Comparison of ENCODE assay signal across 15 cellular contexts in the genomic region with DNA sequence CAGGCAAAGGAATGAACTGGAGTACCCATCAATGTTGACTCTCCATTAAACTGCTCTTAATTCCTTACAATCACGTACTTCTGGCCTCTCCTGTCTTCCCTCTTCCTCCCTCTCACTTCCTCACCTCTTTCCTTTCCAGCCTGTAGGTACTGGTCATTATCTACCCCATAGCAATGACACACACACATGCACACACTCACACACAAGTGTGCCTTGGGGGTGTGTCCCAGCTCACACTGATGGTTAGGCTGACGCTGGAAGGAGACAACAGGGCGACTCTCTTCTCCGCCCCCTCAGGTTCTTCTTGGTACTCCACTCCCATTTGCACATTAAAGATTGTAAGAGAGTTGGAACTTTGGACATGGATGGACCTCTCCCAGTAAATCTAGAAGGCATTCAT. TPM values are rescaled to one million over a fixed set of nuclear protein-coding genes. Genes with fewer than 3 reads are reported as not detected.
DNase-seq lines count a peak whose midpoint lies in the region; ATAC-seq, FAIRE-seq and TF ChIP-seq lines count a peak whose summit lies in the region.
"Had no signal": no experiment of that assay in that cellular context is flagged by ENCODE, and none has a peak within 500 bp of the region (broad histone marks: within the 10 kb centered on the region; RNA-seq: fewer than 3 reads in every experiment).

No MANE protein-coding gene starts in this region.

- H3K27ac ChIP-seq in GM12878 (ENCODE audit: control insufficient read depth, insufficient read depth) (no peak overlapping the region), iPS DF 6.9 (ENCODE audit: low read length) (peak overlapping the region; percentile 66), transverse colon (no peak overlapping the region)
- H3K27ac ChIP-seq: GM23248, skin epidermis had no signal

- no TSS peak for BruUV-seq in GM12878 (replicated peaks; lab: Mats Ljungman, UMichigan)

- no peaks in the 10 kb centered on the region for H4K20me1 ChIP-seq in GM12878 (ENCODE audit: control insufficient read depth, insufficient read depth)

- ATAC-seq in GM12878, result peak; percentile 71
- ATAC-seq in GM18861 (IDR thresholded peaks at IDR 0.05; ENCODE audit: unreplicated experiment), result no peak

- SMC1A ChIA-PET in GM12878 (lab: Charles Lee; ENCODE audit: uncharacterized antibody, unreplicated experiment), result interaction anchor here (1.1 to 6.4 kb wide), 3 partner anchors 14 to 160 kb away, joined by 3 to 54 read pairs (median 4); no protein-coding TSS in a partner anchor

- TF ChIP-seq CTCF in GM12878 (IDR thresholded peaks at IDR 0.05 in 2 of 3, conservative IDR thresholded peaks at IDR 0.05 in 1 of 3; ENCODE audit: control insufficient read depth in 2 of 3, extremely low read depth in 1 of 3, insufficient read depth in 1 of 3, low read depth in 3 of 3, low read length in 3 of 3) (0 out of 6 replicates have a peak, but pooled peaks of 1 of the 3 experiments have one; percentile 16), transverse colon (IDR thresholded peaks at IDR 0.05) (peak in 3 of 5 experiments; percentile 11 to 46 (median 22))

- H3K79me2 ChIP-seq in GM12878 (ENCODE audit: control insufficient read depth, insufficient read depth, low read length), result no peaks in the 10 kb centered on the region

- no peaks in the 10 kb centered on the region for H3K4me1 ChIP-seq in GM12878 (ENCODE audit: control insufficient read depth, insufficient read depth, low read length)
- H3K4me1 ChIP-seq in iPS DF 6.9 (ENCODE audit: control insufficient read depth, insufficient read depth, low read length), result peaks cover 7% of the 10 kb centered on the region
- peaks cover 0 to 8% (median 3%) of the 10 kb centered on the region in 4 donors for H3K4me1 ChIP-seq in transverse colon

- CTCF ChIA-PET in GM12878 (lab: Yijun Ruan, JAX), result interaction anchor here (1.6 to 5.0 kb wide), 2 partner anchors 70 to 126 kb away, joined by 3 to 57 read pairs; no protein-coding TSS in a partner anchor

- POLR2A ChIA-PET in GM12878 (lab: Charles Lee), result no interaction called here

- peak; percentile 27 for DNase-seq in activated effector memory CD4-positive, alpha-beta T cell treated with anti-CD3 and anti-CD28 coated beads, Interleukin-2, amount 50 U/mL, for 16 hours
- DNase-seq in activated effector memory CD4-positive, alpha-beta T cell treated with Interleukin-2 at 50 U/mL for 16 hours, result no peak
- no peak for DNase-seq in GM12878 (ENCODE audit: low read depth, low spot score)
- no peak for DNase-seq in iPS DF 6.9 (ENCODE audit: low read depth, low spot score)
- no peak for DNase-seq in transverse colon
- no peak for DNase-seq in T-helper 2 cell
- no peak for DNase-seq in SKM-1 (lab: John Stamatoyannopoulos, UW; ENCODE audit: unreplicated experiment)
- DNase-seq: activated CD4-positive, alpha-beta T cell treated with anti-CD3 and anti-CD28 coated beads, Interleukin-2, amount 10 ng/mL, durations not matched to agents 24 days and 14 days; Calu3; GM23248; IMR-90; NCI-H526 treated with DMSO at 0.1 percent for 48 hours; RPMI8226 had no signal

- H3K9me3 ChIP-seq in GM12878 (replicated peaks; ENCODE audit: control insufficient read depth, insufficient read depth, low read length), result no peaks in the 10 kb centered on the region; the same call in 2 of the 3 replicates
- no peaks in the 10 kb centered on the region for H3K9me3 ChIP-seq in iPS DF 6.9 (ENCODE audit: control insufficient read depth, insufficient read depth, low read length)
- H3K9me3 ChIP-seq in transverse colon, result no peaks in the 10 kb centered on the region

- H3K27me3 ChIP-seq in GM12878 (replicated peaks in 1 of 2; ENCODE audit: control insufficient read depth in 2 of 2, insufficient read depth in 2 of 2, low read length in 1 of 2) (peaks cover 0 to 5% of the 10 kb centered on the region in 2 experiments; a peak in 1 of 4 replicates), iPS DF 6.9 (ENCODE audit: control insufficient read depth, insufficient read depth, low read length) (no peaks in the 10 kb centered on the region), transverse colon (no peaks in the 10 kb centered on the region)

- H3K4me2 ChIP-seq in GM12878 (ENCODE audit: control insufficient read depth, insufficient read depth), result no peak overlapping the region

- intact Hi-C loops in GM12878 (cut with micrococcal nuclease; ENCODE audit: unreplicated experiment) (loop anchor here (5.0 kb wide), 1 partner anchor 125 kb away; no protein-coding TSS in a partner anchor), transverse colon (cut with DNase I; ENCODE audit: low total_unique reads) (no loop called here)

- in situ Hi-C loops in GM12878 (cut with MboI), result loop anchor here (10.0 kb wide), 1 partner anchor 72 kb away; the partner anchor contains the start of gene SERPINB1
- in situ Hi-C loops in transverse colon (cut with MboI; ENCODE audit: low pct_ligation_motif_present in 1 of 4, low pct_unique_long_range_greater_than_20kb in 1 of 4, low sequenced_read_pairs in 3 of 4), result no loop called here

- H2AFZ ChIP-seq in GM12878 (ENCODE audit: control insufficient read depth, low read depth, low read length), result no peak overlapping the region
- H2AFZ ChIP-seq: GM23248 had no signal

- H3K4me3 ChIP-seq in GM12878 (no peak overlapping the region), iPS DF 6.9 (ENCODE audit: low read length) (no peak overlapping the region), transverse colon (no peak overlapping the region)
- H3K4me3 ChIP-seq: GM23248, skin epidermis had no signal

- no peaks in the 10 kb centered on the region for H3K36me3 ChIP-seq in GM12878 (ENCODE audit: control insufficient read depth in 2 of 2, insufficient read depth in 2 of 2, low read length in 1 of 2)
- no peaks in the 10 kb centered on the region for H3K36me3 ChIP-seq in iPS DF 6.9 (ENCODE audit: control insufficient read depth, insufficient read depth, low read length)
- no peaks in the 10 kb centered on the region for H3K36me3 ChIP-seq in transverse colon

- no peak for TF ChIP-seq RAD21 in GM12878 (IDR thresholded peaks at IDR 0.05; ENCODE audit: insufficient read depth, low read depth, low read length)

- RAD21 ChIA-PET in GM12878 (lab: Charles Lee; ENCODE audit: unreplicated experiment), result no interaction called here

- no peak overlapping the region for H3K9ac ChIP-seq in GM12878 (ENCODE audit: control insufficient read depth, insufficient read depth, low read length)
- H3K9ac ChIP-seq: GM23248 had no signal

- WGBS in GM12878 (ENCODE audit: insufficient coverage, insufficient replicate concordance, low lambda C conversion rate, missing lambda C conversion rate), result 36% methylated on average over 4 of the region's 4 CpGs
- WGBS in iPS DF 6.9 (ENCODE audit: insufficient coverage, insufficient read length), result no CpG with 5 or more reads among the region's 4 CpGs
- 33 to 50% methylated on average over 1 to 4 of the region's 4 CpGs for WGBS in transverse colon (ENCODE audit: low coverage in 1 of 2), 2 donors

- TF ChIP-seq EP300 in GM12878 (IDR thresholded peaks at IDR 0.05; ENCODE audit: borderline replicate concordance in 1 of 2, control insufficient read depth in 1 of 2, low read depth in 2 of 2, low read length in 2 of 2), result no peak
- no peak for TF ChIP-seq EP300 in transverse colon (IDR thresholded peaks at IDR 0.05; ENCODE audit: low read depth)

- no peak for FAIRE-seq in GM12878 (lab: Jason Lieb, UNC)

- TF ChIP-seq POLR2A in GM12878 (IDR thresholded peaks at IDR 0.05; ENCODE audit: low read depth, low read length), result no peak
- no peak for TF ChIP-seq POLR2A in transverse colon (IDR thresholded peaks at IDR 0.05)

TF ChIP-seq in GM12878, 131 proteins besides CTCF, POLR2A, EP300 and RAD21 (continues in another document):
- TF ChIP-seq NFXL1 (IDR thresholded peaks at IDR 0.05; ENCODE audit: borderline replicate concordance), result no peak

RNA-seq across cellular contexts. Expression of gene SERPINB9, which starts 14.0 kb away (rescaled TPM):
- 63.2 and 66.0 TPM in 2 replicates for total RNA-seq in GM12878 (2013; cell fraction: nucleolus; rRNA removed)
- total RNA-seq in GM12878 (2014; rRNA removed), result 4.7 and 5.6 TPM in 2 replicates
- 5.4 and 5.5 TPM in 2 replicates for total RNA-seq in GM12878 (2014; rRNA removed; fragmentation: Illumina TruSeq; extraction: Trizol)
- 5.8 and 6.1 TPM in 2 replicates for total RNA-seq in GM12878 (2021)
- 7.8 TPM for polyA plus RNA-seq in GM12878 (2011; ENCODE audit: low read depth)
- polyA plus RNA-seq in GM12878 (2011; rRNA removed), result 133 and 141 TPM in 2 replicates
- polyA plus RNA-seq in GM12878 (2011; cell fraction: cytosol; rRNA removed), result 94.6 and 110 TPM in 2 replicates
- polyA plus RNA-seq in GM12878 (2011; cell fraction: nucleus; rRNA removed), result 35.5 and 39.0 TPM in 2 replicates
- 11.4 and 20.4 TPM in 2 replicates for polyA plus RNA-seq in GM12878 (2012)
- 6.7 and 7.3 TPM in 2 replicates for polyA plus RNA-seq in GM12878 (2014; fragmentation: Illumina TruSeq; extraction: Trizol)
- 1 to 10 TPM; 2.0 to 3.7 TPM for polyA plus RNA-seq in GM12878 (2014; fragmentation: Nextera tagmentation; extraction: Ambion mirVana)
- 3.8 and 5.9 TPM in 2 replicates for polyA plus RNA-seq in GM12878 (2014; rRNA removed)
- 1 to 10 TPM; 4.1 to 4.2 TPM for polyA plus RNA-seq in GM12878 (2016; fragmentation: Nextera tagmentation; extraction: Ambion mirVana)
- polyA minus RNA-seq in GM12878 (2011; rRNA and poly(A)+ RNA removed), result 135 and 152 TPM in 2 replicates
- 57.1 and 64.0 TPM in 2 replicates for polyA minus RNA-seq in GM12878 (2011; cell fraction: cytosol; rRNA and poly(A)+ RNA removed)
- polyA minus RNA-seq in GM12878 (2011; cell fraction: nucleus; rRNA and poly(A)+ RNA removed), result 21.2 and 30.0 TPM in 2 replicates
- total RNA-seq in transverse colon, result 1 to 10 TPM; 1.4 to 8.7 (median 6.1) TPM

RNA-seq across cellular contexts. Expression of gene SERPINB6, which starts 54.3 kb away (rescaled TPM):
- total RNA-seq in GM12878 (2013; cell fraction: nucleolus; rRNA removed), result 0.35 and 0.49 TPM in 2 replicates
- total RNA-seq in GM12878 (2014; rRNA removed) (0.54 and 0.68 TPM in 2 replicates), GM12878 (2014; rRNA removed; fragmentation: Illumina TruSeq; extraction: Trizol) (0.49 and 0.88 TPM in 2 replicates), GM12878 (2021) (0.66 and 1.2 TPM in 2 replicates), transverse colon (100 to 1,000 TPM; 134 to 276 (median 170) TPM)
- polyA plus RNA-seq in GM12878 (2011; ENCODE audit: low read depth), result 1.5 TPM
- polyA plus RNA-seq in GM12878 (2011; rRNA removed) (0.14 TPM in 1 of 2 replicates, not detected in the other), GM12878 (2014; fragmentation: Illumina TruSeq; extraction: Trizol) (0.68 and 0.98 TPM in 2 replicates), GM12878 (2014; fragmentation: Nextera tagmentation; extraction: Ambion mirVana) (1 to 10 TPM; 1.4 to 2.2 TPM), GM12878 (2014; rRNA removed) (0.45 and 0.58 TPM in 2 replicates), GM12878 (2016; fragmentation: Nextera tagmentation; extraction: Ambion mirVana) (under 1 TPM; 0.37 to 0.39 TPM)
- polyA plus RNA-seq in GM12878 (2011; cell fraction: cytosol; rRNA removed), result 0.10 TPM in 1 of 2 replicates, not detected in the other
- polyA plus RNA-seq in GM12878 (2011; cell fraction: nucleus; rRNA removed), result 0.06 and 0.23 TPM in 2 replicates
- polyA plus RNA-seq in GM12878 (2012), result 0.92 and 1.6 TPM in 2 replicates
- polyA minus RNA-seq in GM12878 (2011; rRNA and poly(A)+ RNA removed), result 0.15 TPM in 1 of 2 replicates, not detected in the other
- 3.2 and 5.1 TPM in 2 replicates for polyA minus RNA-seq in GM12878 (2011; cell fraction: cytosol; rRNA and poly(A)+ RNA removed)
- polyA minus RNA-seq in GM12878 (2011; cell fraction: nucleus; rRNA and poly(A)+ RNA removed), result 0.36 and 0.67 TPM in 2 replicates

Comparison
In these comparisons a context has a peak if more than half of its experiments do, and no peak if none do; other contexts are left out.
1. RNA of gene SERPINB6, which starts 54.3 kb away (total RNA-seq): 134 to 276 TPM in transverse colon; 0.35 to 1.2 TPM in GM12878; every median in the first group is over 10 times any median in the second.